In the genomic region with DNA sequence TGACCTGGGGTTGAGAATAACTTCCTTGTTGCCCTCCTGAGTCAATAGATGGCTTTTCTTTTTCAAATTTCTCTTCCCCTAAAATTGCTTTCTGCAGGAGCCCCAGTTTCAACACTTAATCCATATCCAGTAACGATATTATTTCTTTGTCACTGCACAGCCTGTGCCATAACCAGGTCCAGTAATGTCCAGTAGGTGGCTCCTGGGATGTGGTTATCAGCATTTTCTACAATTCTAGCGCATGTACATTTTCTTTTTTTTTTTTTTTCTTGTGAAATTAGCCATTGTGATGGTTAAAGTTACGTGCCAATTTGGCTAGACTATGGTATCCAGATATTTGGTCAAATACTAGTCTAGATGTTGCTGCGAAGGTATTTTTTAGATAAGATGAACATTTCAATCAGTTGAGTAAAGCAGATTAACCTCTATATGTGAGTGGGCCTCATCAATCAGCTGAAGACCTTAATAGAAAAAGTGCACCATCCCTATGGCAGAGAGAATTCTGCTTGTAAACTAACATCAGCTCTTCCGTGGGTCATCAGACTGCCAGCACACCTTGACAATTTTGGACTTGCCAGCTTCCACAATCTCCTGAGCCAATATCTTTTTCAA, we compare ENCODE assay signal across 8 cellular contexts.
DNase-seq lines count a peak whose midpoint lies in the region; ATAC-seq, FAIRE-seq and TF ChIP-seq lines count a peak whose summit lies in the region.

No MANE protein-coding gene starts in this region.

- H3K4me3 Mint-ChIP-seq in glutamatergic neuron (ENCODE audit: unreplicated experiment): no peak overlapping the region

- no peak overlapping the region for H3K4me3 ChIP-seq in GM12875 (ENCODE audit: low read depth, low read length)

- H3K27me3 Mint-ChIP-seq in glutamatergic neuron (ENCODE audit: unreplicated experiment): no peaks in the 10 kb centered on the region

- peaks cover 9% of the 10 kb centered on the region for H3K36me3 Mint-ChIP-seq in glutamatergic neuron (ENCODE audit: unreplicated experiment)

- in situ Hi-C loops in SK-MEL-5 (cut with HindIII; ENCODE audit: low pct_unique_long_range_greater_than_20kb, low sequenced_read_pairs): no loop called here

- no peak for TF ChIP-seq POLR2A in GM12891 (IDR thresholded peaks at IDR 0.05; ENCODE audit: low read depth, low read length)

- peak; percentile 51 for DNase-seq in A172 (ENCODE audit: low spot score)
- DNase-seq in SK-MEL-5 (ENCODE audit: low read depth, low spot score): peak; percentile 76
- peak; percentile 22 for DNase-seq in glutamatergic neuron
- DNase-seq in GM12891 (ENCODE audit: insufficient read length, low spot score): no peak
- DNase-seq in stimulated activated CD4-positive, alpha-beta T cell treated with anti-CD3 and anti-CD28 coated beads, Interleukin-12 subunit alpha, Interleukin-12 subunit beta, amount 100 ng/mL, for 4 hours: no peak
- DNase-seq in T-helper 9 cell: no peak

- no peak overlapping the region for H3K27ac Mint-ChIP-seq in glutamatergic neuron (ENCODE audit: unreplicated experiment)

- peaks cover 2% of the 10 kb centered on the region for H3K4me1 Mint-ChIP-seq in glutamatergic neuron (ENCODE audit: low read depth, unreplicated experiment)

- TF ChIP-seq CTCF in GM12875 (IDR thresholded peaks at IDR 0.05; ENCODE audit: borderline replicate concordance, insufficient read depth, low read depth, low read length): 0 out of 2 replicates have a peak, but pooled peaks have one; percentile 30
- peak; percentile 70 for TF ChIP-seq CTCF in glutamatergic neuron (IDR thresholded peaks at IDR 0.05; ENCODE audit: partially characterized antibody, unreplicated experiment)

- no peak for ATAC-seq in HG03469 (IDR thresholded peaks at IDR 0.05; ENCODE audit: unreplicated experiment)

- no peak for FAIRE-seq in GM12891 (lab: Jason Lieb, UNC)

- no peaks in the 10 kb centered on the region for H3K9me3 Mint-ChIP-seq in glutamatergic neuron (ENCODE audit: unreplicated experiment)

TF ChIP-seq in GM12891, 5 proteins besides CTCF, POLR2A, EP300 and RAD21:
- no peak for TF ChIP-seq POLR2AphosphoS5 (IDR thresholded peaks at IDR 0.05; ENCODE audit: low read depth, low read length)
- TF ChIP-seq TAF1 (IDR thresholded peaks at IDR 0.05; ENCODE audit: low read depth, low read length): no peak
- no peak for TF ChIP-seq PAX5 (IDR thresholded peaks at IDR 0.05; ENCODE audit: insufficient read depth, low read length, severe bottlenecking)
- TF ChIP-seq POU2F2 (IDR thresholded peaks at IDR 0.05; ENCODE audit: low read depth, low read length): no peak
- no peak for TF ChIP-seq SPI1 (IDR thresholded peaks at IDR 0.05; ENCODE audit: low read depth, low read length)

Comparison
In these comparisons a context has a peak if more than half of its experiments do, and no peak if none do; other contexts are left out.
1. DNase-seq: peak in A172 (single experiment), SK-MEL-5 (single experiment) and glutamatergic neuron (single experiment); none in GM12891 (single experiment), stimulated activated CD4-positive, alpha-beta T cell treated with anti-CD3 and anti-CD28 coated beads, Interleukin-12 subunit alpha, Interleukin-12 subunit beta, amount 100 ng/mL, for 4 hours (single experiment) and T-helper 9 cell (single experiment).